8 cellular contexts compared by ENCODE assay signal in the genomic region with DNA sequence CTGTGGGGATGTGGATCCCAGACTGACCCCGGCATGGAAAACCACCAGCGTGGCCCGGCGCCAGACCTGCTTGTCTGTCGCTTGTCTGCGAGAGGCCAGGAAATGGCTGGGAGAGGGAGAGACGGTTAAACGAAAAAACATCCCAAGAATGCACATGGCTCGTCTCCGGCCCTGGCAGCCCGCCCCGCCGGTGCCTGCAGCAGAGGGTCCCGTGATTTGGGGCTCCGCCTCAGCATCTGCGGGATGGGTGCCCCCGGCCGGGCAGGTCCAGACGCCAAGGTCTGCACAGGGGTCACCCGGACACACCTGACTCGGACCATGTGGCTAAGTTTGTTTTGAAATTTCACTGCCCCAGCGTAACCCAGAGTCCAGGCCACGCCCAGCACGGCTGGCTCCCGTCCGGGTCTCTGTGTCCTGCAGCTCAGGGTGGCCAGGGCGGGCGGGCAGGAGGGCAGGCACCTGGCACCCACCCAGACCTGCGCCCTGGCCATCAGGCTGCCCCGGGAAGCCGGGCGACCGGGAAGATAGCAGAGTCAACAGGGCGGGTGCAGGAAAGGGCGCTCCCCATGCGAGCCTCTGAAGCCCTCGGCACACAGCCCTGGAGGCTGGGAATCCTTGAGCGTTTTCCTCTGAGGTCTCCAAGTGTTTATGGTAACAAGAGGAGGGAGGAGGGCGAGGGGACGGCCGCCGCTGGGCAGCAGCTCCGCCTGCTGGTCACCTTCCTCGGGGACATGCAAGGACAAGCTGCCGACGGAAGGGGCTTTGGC.
DNase-seq lines count a peak whose midpoint lies in the region; ATAC-seq and TF ChIP-seq lines count a peak whose summit lies in the region.

No MANE protein-coding gene starts in this region.

- no peaks in the 10 kb centered on the region for H3K36me3 ChIP-seq in kidney epithelial cell (ENCODE audit: control insufficient read depth, insufficient read depth, low read length)

- H3K36me3 Mint-ChIP-seq in activated CD4-positive, alpha-beta T cell treated with anti-CD3 and anti-CD28 coated beads, Interleukin-2, amount 10 ng/mL, durations not matched to agents 7 days and 5 days (ENCODE audit: low read depth), result peaks cover 2% of the 10 kb centered on the region

- H3K27me3 Mint-ChIP-seq in activated CD4-positive, alpha-beta T cell treated with anti-CD3 and anti-CD28 coated beads, Interleukin-2, amount 10 ng/mL, durations not matched to agents 7 days and 5 days, result peaks cover 10% of the 10 kb centered on the region

- peak overlapping the region; percentile 65 for H3K27ac ChIP-seq in cingulate gyrus (ENCODE audit: low read depth, low read length)

- H3K4me3 ChIP-seq in GM12864 (ENCODE audit: low read depth, low read length) (no peak overlapping the region), kidney epithelial cell (ENCODE audit: low read depth, low read length) (peak overlapping the region; percentile 30)

- CTCF ChIA-PET in activated CD4-positive, alpha-beta T cell treated with anti-CD3 and anti-CD28 coated beads, Interleukin-2, amount 10 ng/mL, durations not matched to agents 7 days and 5 days (lab: Charles Lee), result interaction anchor here (0.6 to 3.2 kb wide), 20 partner anchors 10 to 375 kb away, joined by 3 to 13 read pairs (median 4); a partner anchor contains a TSS

- ATAC-seq in HG03045 (IDR thresholded peaks at IDR 0.05; ENCODE audit: unreplicated experiment) (no peak), GM19023 (IDR thresholded peaks at IDR 0.05; ENCODE audit: unreplicated experiment) (no peak)

- H3K4me1 Mint-ChIP-seq in activated CD4-positive, alpha-beta T cell treated with anti-CD3 and anti-CD28 coated beads, Interleukin-2, amount 10 ng/mL, durations not matched to agents 7 days and 5 days, result peaks cover 10% of the 10 kb centered on the region

- TF ChIP-seq CTCF in GM12864 (IDR thresholded peaks at IDR 0.05; ENCODE audit: low read depth, low read length, missing control alignments) (peak; percentile 58), kidney epithelial cell (IDR thresholded peaks at IDR 0.05; ENCODE audit: insufficient read depth, low read length, poor library complexity, severe bottlenecking) (peak; percentile 93)

- POLR2A ChIA-PET in activated CD4-positive, alpha-beta T cell treated with anti-CD3 and anti-CD28 coated beads, Interleukin-2, amount 10 ng/mL, durations not matched to agents 7 days and 5 days (lab: Charles Lee), result interaction anchor here (1.0 kb wide), 1 partner anchor 102 kb away, joined by 4 read pairs; no protein-coding TSS in a partner anchor

- no peak overlapping the region for H3K27ac Mint-ChIP-seq in activated CD4-positive, alpha-beta T cell treated with anti-CD3 and anti-CD28 coated beads, Interleukin-2, amount 10 ng/mL, durations not matched to agents 7 days and 5 days

- peaks cover 4% of the 10 kb centered on the region for H3K9me3 Mint-ChIP-seq in activated CD4-positive, alpha-beta T cell treated with anti-CD3 and anti-CD28 coated beads, Interleukin-2, amount 10 ng/mL, durations not matched to agents 7 days and 5 days

- no peaks in the 10 kb centered on the region for H3K27me3 ChIP-seq in kidney epithelial cell (ENCODE audit: control insufficient read depth, insufficient read depth, low read length)

- no peak overlapping the region for H3K4me3 Mint-ChIP-seq in activated CD4-positive, alpha-beta T cell treated with anti-CD3 and anti-CD28 coated beads, Interleukin-2, amount 10 ng/mL, durations not matched to agents 7 days and 5 days

- DNase-seq in GM12864 (ENCODE audit: low read depth) (no peak), NCI-H226 (peak; percentile 86), kidney epithelial cell (ENCODE audit: low read depth) (no peak)
- peak; percentile 70 for DNase-seq in activated CD4-positive, alpha-beta T cell treated with anti-CD3 and anti-CD28 coated beads, Interleukin-2, amount 10 ng/mL, durations not matched to agents 7 days and 5 days
- peak; percentile 59 for DNase-seq in stimulated activated CD4-positive, alpha-beta T cell treated with anti-CD3 and anti-CD28 coated beads, Interleukin-12 subunit alpha, Interleukin-12 subunit beta, amount 100 ng/mL, for 4 hours

Comparison
In these comparisons a context has a peak if more than half of its experiments do, and no peak if none do; other contexts are left out.
1. DNase-seq: peak in NCI-H226 (single experiment), activated CD4-positive, alpha-beta T cell treated with anti-CD3 and anti-CD28 coated beads, Interleukin-2, amount 10 ng/mL, durations not matched to agents 7 days and 5 days (single experiment) and stimulated activated CD4-positive, alpha-beta T cell treated with anti-CD3 and anti-CD28 coated beads, Interleukin-12 subunit alpha, Interleukin-12 subunit beta, amount 100 ng/mL, for 4 hours (single experiment); none in GM12864 (single experiment) and kidney epithelial cell (single experiment).